In the genomic region with DNA sequence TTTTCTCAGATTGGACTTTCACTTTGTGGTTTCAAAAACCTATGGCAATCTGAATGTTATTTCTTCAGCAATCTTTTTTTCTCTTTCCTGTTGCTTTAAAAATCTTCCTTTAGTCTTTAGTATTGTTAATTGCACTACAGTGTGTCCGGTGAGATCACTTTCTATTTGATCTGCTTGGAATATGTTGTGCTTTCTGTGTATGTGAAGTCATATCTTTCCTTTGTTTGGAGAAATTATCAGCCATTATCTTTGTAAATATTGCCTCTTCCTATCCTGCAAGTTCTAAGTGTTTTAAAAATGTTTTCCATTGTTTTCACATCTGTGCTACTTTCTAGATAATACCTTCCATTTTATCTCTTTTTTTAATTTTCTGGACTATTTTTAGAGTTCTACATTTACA, we compare ENCODE assay signal across 1 cellular context.
TF ChIP-seq lines count a peak whose summit lies in the region.

No MANE protein-coding gene starts in this region.

TF ChIP-seq in HepG2, 621 proteins besides CTCF, POLR2A, EP300 and RAD21 (continued from another document and continues in another):
- no peak for TF ChIP-seq HIC2 (CRISPR knock-in tag; IDR thresholded peaks at IDR 0.05; ENCODE audit: low read depth)
- TF ChIP-seq GATAD1 (CRISPR knock-in tag; IDR thresholded peaks at IDR 0.05), result no peak
- no peak for TF ChIP-seq SMAD1 (CRISPR knock-in tag; IDR thresholded peaks at IDR 0.05; ENCODE audit: borderline replicate concordance, low read depth)
- TF ChIP-seq SPEN (CRISPR knock-in tag; IDR thresholded peaks at IDR 0.05; ENCODE audit: low read depth), result no peak
- TF ChIP-seq, protein P1, sequence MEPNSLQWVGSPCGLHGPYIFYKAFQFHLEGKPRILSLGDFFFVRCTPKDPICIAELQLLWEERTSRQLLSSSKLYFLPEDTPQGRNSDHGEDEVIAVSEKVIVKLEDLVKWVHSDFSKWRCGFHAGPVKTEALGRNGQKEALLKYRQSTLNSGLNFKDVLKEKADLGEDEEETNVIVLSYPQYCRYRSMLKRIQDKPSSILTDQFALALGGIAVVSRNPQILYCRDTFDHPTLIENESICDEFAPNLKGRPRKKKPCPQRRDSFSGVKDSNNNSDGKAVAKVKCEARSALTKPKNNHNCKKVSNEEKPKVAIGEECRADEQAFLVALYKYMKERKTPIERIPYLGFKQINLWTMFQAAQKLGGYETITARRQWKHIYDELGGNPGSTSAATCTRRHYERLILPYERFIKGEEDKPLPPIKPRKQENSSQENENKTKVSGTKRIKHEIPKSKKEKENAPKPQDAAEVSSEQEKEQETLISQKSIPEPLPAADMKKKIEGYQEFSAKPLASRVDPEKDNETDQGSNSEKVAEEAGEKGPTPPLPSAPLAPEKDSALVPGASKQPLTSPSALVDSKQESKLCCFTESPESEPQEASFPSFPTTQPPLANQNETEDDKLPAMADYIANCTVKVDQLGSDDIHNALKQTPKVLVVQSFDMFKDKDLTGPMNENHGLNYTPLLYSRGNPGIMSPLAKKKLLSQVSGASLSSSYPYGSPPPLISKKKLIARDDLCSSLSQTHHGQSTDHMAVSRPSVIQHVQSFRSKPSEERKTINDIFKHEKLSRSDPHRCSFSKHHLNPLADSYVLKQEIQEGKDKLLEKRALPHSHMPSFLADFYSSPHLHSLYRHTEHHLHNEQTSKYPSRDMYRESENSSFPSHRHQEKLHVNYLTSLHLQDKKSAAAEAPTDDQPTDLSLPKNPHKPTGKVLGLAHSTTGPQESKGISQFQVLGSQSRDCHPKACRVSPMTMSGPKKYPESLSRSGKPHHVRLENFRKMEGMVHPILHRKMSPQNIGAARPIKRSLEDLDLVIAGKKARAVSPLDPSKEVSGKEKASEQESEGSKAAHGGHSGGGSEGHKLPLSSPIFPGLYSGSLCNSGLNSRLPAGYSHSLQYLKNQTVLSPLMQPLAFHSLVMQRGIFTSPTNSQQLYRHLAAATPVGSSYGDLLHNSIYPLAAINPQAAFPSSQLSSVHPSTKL (CRISPR knock-in tag; IDR thresholded peaks at IDR 0.05), result peak; percentile 25; the same call in 1 of the 2 replicates
- TF ChIP-seq YEATS2 (CRISPR knock-in tag; IDR thresholded peaks at IDR 0.05; ENCODE audit: borderline replicate concordance), result no peak
- no peak for TF ChIP-seq HBP1 (CRISPR knock-in tag; IDR thresholded peaks at IDR 0.05; ENCODE audit: low read depth)
- 0 out of 2 replicates have a peak, but pooled peaks have one; percentile 14 for TF ChIP-seq PAXIP1 (CRISPR knock-in tag; conservative IDR thresholded peaks at IDR 0.05)
- TF ChIP-seq HMG20A (CRISPR knock-in tag; IDR thresholded peaks at IDR 0.05; ENCODE audit: borderline replicate concordance), result peak; percentile 62; the same call in 1 of the 2 replicates
- no peak for TF ChIP-seq HNF4G (IDR thresholded peaks at IDR 0.05; ENCODE audit: borderline replicate concordance, low read depth, low read length)
- no peak for TF ChIP-seq HNF4G (CRISPR knock-in tag; IDR thresholded peaks at IDR 0.05; ENCODE audit: borderline replicate concordance, low read depth)
- no peak for TF ChIP-seq ZNF124 (CRISPR knock-in tag; IDR thresholded peaks at IDR 0.05)
- 0 out of 2 replicates have a peak, but pooled peaks have one; percentile 16 for TF ChIP-seq BCL6 (CRISPR knock-in tag; IDR thresholded peaks at IDR 0.05)
- TF ChIP-seq, protein P2, sequence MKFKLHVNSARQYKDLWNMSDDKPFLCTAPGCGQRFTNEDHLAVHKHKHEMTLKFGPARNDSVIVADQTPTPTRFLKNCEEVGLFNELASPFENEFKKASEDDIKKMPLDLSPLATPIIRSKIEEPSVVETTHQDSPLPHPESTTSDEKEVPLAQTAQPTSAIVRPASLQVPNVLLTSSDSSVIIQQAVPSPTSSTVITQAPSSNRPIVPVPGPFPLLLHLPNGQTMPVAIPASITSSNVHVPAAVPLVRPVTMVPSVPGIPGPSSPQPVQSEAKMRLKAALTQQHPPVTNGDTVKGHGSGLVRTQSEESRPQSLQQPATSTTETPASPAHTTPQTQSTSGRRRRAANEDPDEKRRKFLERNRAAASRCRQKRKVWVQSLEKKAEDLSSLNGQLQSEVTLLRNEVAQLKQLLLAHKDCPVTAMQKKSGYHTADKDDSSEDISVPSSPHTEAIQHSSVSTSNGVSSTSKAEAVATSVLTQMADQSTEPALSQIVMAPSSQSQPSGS (CRISPR knock-in tag; IDR thresholded peaks at IDR 0.05), result no peak
- no peak for TF ChIP-seq ZNF550 (CRISPR knock-in tag; IDR thresholded peaks at IDR 0.05; ENCODE audit: borderline replicate concordance)
- no peak for TF ChIP-seq ZNF691 (CRISPR knock-in tag; IDR thresholded peaks at IDR 0.05; ENCODE audit: borderline replicate concordance, low read depth)
- no peak for TF ChIP-seq TGIF2 (CRISPR knock-in tag; IDR thresholded peaks at IDR 0.05)
- TF ChIP-seq ZNF367 (CRISPR knock-in tag; IDR thresholded peaks at IDR 0.05; ENCODE audit: borderline replicate concordance), result no peak
- no peak for TF ChIP-seq AKAP8 (CRISPR knock-in tag; IDR thresholded peaks at IDR 0.05)
- TF ChIP-seq TCF7 (IDR thresholded peaks at IDR 0.05; ENCODE audit: low read depth), result no peak
- TF ChIP-seq MAF1 (CRISPR knock-in tag; IDR thresholded peaks at IDR 0.05; ENCODE audit: borderline replicate concordance), result no peak
- TF ChIP-seq SNRNP70 (IDR thresholded peaks at IDR 0.05; ENCODE audit: low read depth, low read length), result no peak
- no peak for TF ChIP-seq ZNF430 (CRISPR knock-in tag; IDR thresholded peaks at IDR 0.05)
- peak; percentile 27; the same call in 1 of the 2 replicates for TF ChIP-seq CREM (IDR thresholded peaks at IDR 0.05)
- no peak for TF ChIP-seq CREM (CRISPR knock-in tag; IDR thresholded peaks at IDR 0.05)
- TF ChIP-seq, protein P3, sequence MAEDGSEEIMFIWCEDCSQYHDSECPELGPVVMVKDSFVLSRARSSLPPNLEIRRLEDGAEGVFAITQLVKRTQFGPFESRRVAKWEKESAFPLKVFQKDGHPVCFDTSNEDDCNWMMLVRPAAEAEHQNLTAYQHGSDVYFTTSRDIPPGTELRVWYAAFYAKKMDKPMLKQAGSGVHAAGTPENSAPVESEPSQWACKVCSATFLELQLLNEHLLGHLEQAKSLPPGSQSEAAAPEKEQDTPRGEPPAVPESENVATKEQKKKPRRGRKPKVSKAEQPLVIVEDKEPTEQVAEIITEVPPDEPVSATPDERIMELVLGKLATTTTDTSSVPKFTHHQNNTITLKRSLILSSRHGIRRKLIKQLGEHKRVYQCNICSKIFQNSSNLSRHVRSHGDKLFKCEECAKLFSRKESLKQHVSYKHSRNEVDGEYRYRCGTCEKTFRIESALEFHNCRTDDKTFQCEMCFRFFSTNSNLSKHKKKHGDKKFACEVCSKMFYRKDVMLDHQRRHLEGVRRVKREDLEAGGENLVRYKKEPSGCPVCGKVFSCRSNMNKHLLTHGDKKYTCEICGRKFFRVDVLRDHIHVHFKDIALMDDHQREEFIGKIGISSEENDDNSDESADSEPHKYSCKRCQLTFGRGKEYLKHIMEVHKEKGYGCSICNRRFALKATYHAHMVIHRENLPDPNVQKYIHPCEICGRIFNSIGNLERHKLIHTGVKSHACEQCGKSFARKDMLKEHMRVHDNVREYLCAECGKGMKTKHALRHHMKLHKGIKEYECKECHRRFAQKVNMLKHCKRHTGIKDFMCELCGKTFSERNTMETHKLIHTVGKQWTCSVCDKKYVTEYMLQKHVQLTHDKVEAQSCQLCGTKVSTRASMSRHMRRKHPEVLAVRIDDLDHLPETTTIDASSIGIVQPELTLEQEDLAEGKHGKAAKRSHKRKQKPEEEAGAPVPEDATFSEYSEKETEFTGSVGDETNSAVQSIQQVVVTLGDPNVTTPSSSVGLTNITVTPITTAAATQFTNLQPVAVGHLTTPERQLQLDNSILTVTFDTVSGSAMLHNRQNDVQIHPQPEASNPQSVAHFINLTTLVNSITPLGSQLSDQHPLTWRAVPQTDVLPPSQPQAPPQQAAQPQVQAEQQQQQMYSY (CRISPR knock-in tag; IDR thresholded peaks at IDR 0.05), result no peak
- TF ChIP-seq HMGA1 (CRISPR knock-in tag; conservative IDR thresholded peaks at IDR 0.05), result no peak
- no peak for TF ChIP-seq HNF1B (CRISPR knock-in tag; IDR thresholded peaks at IDR 0.05)
- TF ChIP-seq ZNF496 (CRISPR knock-in tag; IDR thresholded peaks at IDR 0.05; ENCODE audit: insufficient replicate concordance), result no peak
- TF ChIP-seq ZBTB42 (CRISPR knock-in tag; IDR thresholded peaks at IDR 0.05), result no peak
- no peak for TF ChIP-seq ZNF501 (CRISPR knock-in tag; IDR thresholded peaks at IDR 0.05)
